24 cellular contexts compared by ENCODE assay signal in the genomic region with DNA sequence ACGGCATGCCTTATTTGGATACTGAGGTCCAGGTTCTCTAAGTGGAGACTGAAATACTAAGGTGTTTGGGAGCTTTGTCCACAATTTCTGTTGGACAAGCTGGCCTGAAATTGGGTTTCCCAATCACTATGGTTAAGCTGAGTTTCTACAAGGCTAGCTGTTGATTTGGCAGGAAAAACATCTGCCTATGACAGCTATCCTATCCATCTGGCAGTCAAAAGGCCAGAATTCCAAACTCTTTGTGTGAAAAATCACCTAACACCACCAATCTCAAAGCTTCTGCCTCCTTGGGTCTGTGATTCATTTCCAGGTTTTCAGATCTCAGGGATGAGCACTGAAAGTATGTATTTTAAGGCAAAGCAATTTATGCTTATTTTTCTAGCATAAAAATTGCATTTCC. TPM values are rescaled to one million over a fixed set of nuclear protein-coding genes. Genes with fewer than 3 reads are reported as not detected.
A peak's percentile ranks its signal among the peaks of the same experiment; 100 is the strongest.
DNase-seq lines count a peak whose midpoint lies in the region; ATAC-seq and TF ChIP-seq lines count a peak whose summit lies in the region.
"Had no signal": no experiment of that assay in that cellular context is flagged by ENCODE, and none has a peak within 500 bp of the region (broad histone marks: within the 10 kb centered on the region; RNA-seq: fewer than 3 reads in every experiment).

No MANE protein-coding gene starts in this region.

- intact Hi-C loops in ascending aorta (cut with DNase I), result no loop called here

- CTCF ChIA-PET in BJ (lab: Yijun Ruan, JAX), result interaction anchor here (0.8 to 0.9 kb wide), 2 partner anchors 13 to 16 kb away, joined by 3 to 4 read pairs; a partner anchor contains a TSS

- POLR2A ChIA-PET in BJ (lab: Charles Lee), result interaction anchor here (0.6 kb wide), 1 partner anchor 19 kb away, joined by 3 read pairs; no protein-coding TSS in a partner anchor

- H3K4me3 ChIP-seq in BJ (ENCODE audit: low read depth, low read length) (no peak overlapping the region), ascending aorta (no peak overlapping the region)
- H3K4me3 ChIP-seq: tibial nerve had no signal

- H3K4me1 ChIP-seq in ascending aorta, result no peaks in the 10 kb centered on the region

- no peak for ATAC-seq in HG03469 (IDR thresholded peaks at IDR 0.05; ENCODE audit: unreplicated experiment)
- ATAC-seq: activated CD8-positive, alpha-beta T cell treated with anti-CD3 and anti-CD28 coated beads, Interleukin-2, amount 10 ng/mL, durations not matched to agents 7 days and 5 days; stimulated activated naive CD8-positive, alpha-beta T cell treated with anti-CD3 and anti-CD28 coated beads, Interleukin-15, amount 100 ng/mL, for 72 hours had no signal

- no peak for TF ChIP-seq CTCF in BJ (IDR thresholded peaks at IDR 0.05; ENCODE audit: insufficient read depth, low read depth, low read length)
- no peak for TF ChIP-seq CTCF in ascending aorta (IDR thresholded peaks at IDR 0.05)

- H3K9me3 ChIP-seq in ascending aorta, result no peaks in the 10 kb centered on the region
- H3K9me3 ChIP-seq: neutrophil, tibial nerve had no signal

- peak; percentile 7 for DNase-seq in BJ (ENCODE audit: low read depth)
- peak; percentile 32 for DNase-seq in GM03348 (ENCODE audit: low spot score)
- peak; percentile 85 for DNase-seq in amniotic epithelial cell (ENCODE audit: low read depth)
- peak; percentile 37 for DNase-seq in myocyte (ENCODE audit: low read depth)
- no peak for DNase-seq in anterior cingulate cortex (lab: John Stamatoyannopoulos, UW)
- DNase-seq in GF-D8 (lab: John Stamatoyannopoulos, UW), result no peak
- no peak for DNase-seq in ascending aorta (ENCODE audit: low spot score in 2 of 2)
- DNase-seq: activated CD4-positive, CD25-positive, alpha-beta regulatory T cell treated with anti-CD3 and anti-CD28 coated beads, Interleukin-2, amount 50 U/mL, for 72 hours; activated CD8-positive, alpha-beta T cell treated with anti-CD3 and anti-CD28 coated beads, Interleukin-2, amount 10 ng/mL, durations not matched to agents 7 days and 5 days; activated naive CD4-positive, alpha-beta T cell treated with anti-CD3 and anti-CD28 coated beads, Interleukin-2, amount 50 U/mL, for 16 hours; activated T-cell treated with anti-CD3 and anti-CD28 coated beads, Interleukin-2, amount 50 U/mL, for 48 hours; COR-L47; H7; Kasumi-1; NCI-H2171 treated with DMSO at 0.1 percent for 48 hours; SIG-M5; stimulated activated CD4-positive, alpha-beta T cell treated with anti-CD3 and anti-CD28 coated beads, Interleukin-12 subunit alpha, Interleukin-12 subunit beta, amount 100 ng/mL, for 4 hours; stimulated activated naive CD8-positive, alpha-beta T cell treated with anti-CD3 and anti-CD28 coated beads, Interleukin-15, amount 100 ng/mL, for 72 hours; T-helper 1 cell had no signal

- no peak overlapping the region for H3K27ac ChIP-seq in ascending aorta
- H3K27ac ChIP-seq: epithelial cell of prostate, neutrophil, tibial nerve had no signal

- H3K27me3 ChIP-seq in BJ (ENCODE audit: control insufficient read depth, insufficient read depth, low read length) (no peaks in the 10 kb centered on the region), ascending aorta (no peaks in the 10 kb centered on the region)
- H3K27me3 ChIP-seq: neutrophil, tibial nerve had no signal

- no peaks in the 10 kb centered on the region for H3K36me3 ChIP-seq in BJ (ENCODE audit: control insufficient read depth, insufficient read depth, low read length)
- H3K36me3 ChIP-seq in ascending aorta, result no peaks in the 10 kb centered on the region
- H3K36me3 ChIP-seq: neutrophil, tibial nerve had no signal

RNA-seq across cellular contexts. Expression of a gene that starts 16.2 kb away (rescaled TPM):
- 3.1 and 4.2 TPM in 2 replicates for polyA plus RNA-seq in BJ (2011; rRNA removed)
- 3.4 and 3.6 TPM in 2 replicates for polyA minus RNA-seq in BJ (2011; rRNA and poly(A)+ RNA removed)
- total RNA-seq in myocyte, result 1.7 and 2.1 TPM in 2 replicates
- polyA plus RNA-seq in myocyte (2012), result 0.68 TPM
- total RNA-seq in ascending aorta, result 15.0 TPM
- total RNA-seq: activated CD8-positive, alpha-beta T cell treated with anti-CD3 and anti-CD28 coated beads, Interleukin-2, amount 10 ng/mL, durations not matched to agents 7 days and 5 days; B cell had no signal

Comparison
In these comparisons a context has a peak if more than half of its experiments do, and no peak if none do; other contexts are left out.
1. DNase-seq: peak in BJ (single experiment), GM03348 (single experiment), amniotic epithelial cell (single experiment) and myocyte (single experiment); none in anterior cingulate cortex (0 of 58), GF-D8 (single experiment) and ascending aorta (0 of 2).